In the genomic region with DNA sequence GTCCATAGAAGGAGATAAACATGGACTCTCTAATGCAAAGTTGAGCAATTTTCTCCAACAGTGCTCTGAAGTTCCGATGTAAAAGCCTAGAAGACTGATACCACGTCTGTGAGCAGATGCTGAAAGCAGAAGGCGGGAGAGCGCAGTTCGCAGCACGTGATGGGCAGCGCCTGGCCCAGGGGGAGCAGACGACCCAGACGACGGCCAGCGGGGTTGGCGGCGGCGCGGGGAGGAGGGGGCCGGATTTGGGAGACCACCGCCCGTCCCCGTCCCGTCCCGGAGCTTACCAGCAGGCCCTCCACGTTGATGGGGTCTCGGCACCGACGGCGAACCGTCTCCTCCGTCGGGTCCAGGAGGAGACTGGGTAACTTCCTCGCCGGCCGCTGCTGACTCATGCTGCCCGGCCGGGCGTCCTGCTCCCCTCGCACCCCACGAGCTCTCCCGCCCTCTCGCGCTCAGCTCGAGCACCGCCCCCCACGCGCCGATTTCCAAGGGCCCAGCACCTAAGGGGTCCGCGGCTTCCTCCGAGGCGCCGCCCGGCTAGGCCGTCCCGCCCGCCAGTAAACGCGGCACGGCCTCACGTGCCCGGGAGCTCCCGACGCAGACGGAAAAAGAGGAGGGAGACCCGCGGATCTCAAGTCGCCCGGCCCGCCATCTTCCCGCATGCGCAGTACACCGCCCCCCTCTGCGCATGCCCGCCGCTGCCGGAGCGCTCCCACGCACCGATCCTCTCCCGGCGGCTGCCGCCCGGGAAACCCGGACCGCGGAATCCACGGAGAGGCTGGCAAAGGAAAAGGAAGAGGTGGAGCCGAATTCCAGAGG, we compare ENCODE assay signal across 1 cellular context.
TF ChIP-seq lines count a peak whose summit lies in the region.

A gene with protein sequence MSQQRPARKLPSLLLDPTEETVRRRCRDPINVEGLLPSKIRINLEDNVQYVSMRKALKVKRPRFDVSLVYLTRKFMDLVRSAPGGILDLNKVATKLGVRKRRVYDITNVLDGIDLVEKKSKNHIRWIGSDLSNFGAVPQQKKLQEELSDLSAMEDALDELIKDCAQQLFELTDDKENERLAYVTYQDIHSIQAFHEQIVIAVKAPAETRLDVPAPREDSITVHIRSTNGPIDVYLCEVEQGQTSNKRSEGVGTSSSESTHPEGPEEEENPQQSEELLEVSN (minus strand): TSS at position 677 of the 822 bp plus-strand sequence. CDS start 282 bp downstream, at position 395.

TF ChIP-seq in K562, 482 proteins besides CTCF, POLR2A, EP300 and RAD21 (continued from another document and continues in another):
- TF ChIP-seq POLR3G (IDR thresholded peaks at IDR 0.05; ENCODE audit: extremely low read depth, insufficient read length, insufficient replicate concordance) (no peak), HEY1 (CRISPR knock-in tag; IDR thresholded peaks at IDR 0.05; ENCODE audit: borderline replicate concordance) (no peak), DPF2 (IDR thresholded peaks at IDR 0.05) (no peak; the same call in none of the 2 replicates), NFIX (CRISPR knock-in tag; IDR thresholded peaks at IDR 0.05; ENCODE audit: low read depth) (no peak), SOX6 (IDR thresholded peaks at IDR 0.05) (no peak; the same call in 1 of the 2 replicates), ZNF124 (CRISPR knock-in tag; IDR thresholded peaks at IDR 0.05) (peak; percentile 90; the same call in 1 of the 2 replicates), SLC30A9 (CRISPR knock-in tag; IDR thresholded peaks at IDR 0.05) (no peak), TEAD4 (IDR thresholded peaks at IDR 0.05; ENCODE audit: low read length) (peak; percentile 78), TEAD4 (CRISPR knock-in tag; IDR thresholded peaks at IDR 0.05; ENCODE audit: borderline replicate concordance) (peak; percentile 96), SAFB (IDR thresholded peaks at IDR 0.05; ENCODE audit: borderline replicate concordance, low read depth, low read length) (no peak), NCOA1 (IDR thresholded peaks at IDR 0.05; ENCODE audit: low read depth) (no peak), ZNF551 (CRISPR knock-in tag; IDR thresholded peaks at IDR 0.05) (no peak), BHLHE40 (IDR thresholded peaks at IDR 0.05; ENCODE audit: low read length) (peak; percentile 90), KLF16 (IDR thresholded peaks at IDR 0.05) (peak; percentile 78; the same call in 1 of the 2 replicates), RBM14 (IDR thresholded peaks at IDR 0.05; ENCODE audit: borderline replicate concordance, insufficient read depth, low read depth, low read length) (no peak), ESRRA (IDR thresholded peaks at IDR 0.05; ENCODE audit: borderline replicate concordance, low read depth) (peak; percentile 14; the same call in 1 of the 2 replicates), TRIM28 (IDR thresholded peaks at IDR 0.05) (0 out of 2 replicates have a peak, but pooled peaks have one; percentile 26), GATAD2A (IDR thresholded peaks at IDR 0.05) (0 out of 2 replicates have a peak, but pooled peaks have one; percentile 45), EWSR1 (IDR thresholded peaks at IDR 0.05; ENCODE audit: borderline replicate concordance, low read depth, partially characterized antibody) (no peak), ZNF217 (CRISPR knock-in tag; IDR thresholded peaks at IDR 0.05) (no peak), CC2D1A (IDR thresholded peaks at IDR 0.05) (0 out of 2 replicates have a peak, but pooled peaks have one; percentile 9), TCF3 (CRISPR knock-in tag; IDR thresholded peaks at IDR 0.05) (no peak), ZFP36 (IDR thresholded peaks at IDR 0.05; ENCODE audit: low read depth, low read length, partially characterized antibody) (no peak), ZNF507 (tag; conservative IDR thresholded peaks at IDR 0.05) (no peak), MAFF (IDR thresholded peaks at IDR 0.05; ENCODE audit: low read length) (no peak; the same call in 1 of the 2 replicates), ZNF146 (CRISPR knock-in tag; IDR thresholded peaks at IDR 0.05; ENCODE audit: unreplicated experiment) (no peak), PTTG1 (tag; IDR thresholded peaks at IDR 0.05; ENCODE audit: low read depth) (no peak), KDM1A (IDR thresholded peaks at IDR 0.05) (no peak; a peak in 1 of 4 replicates), ZNF431 (CRISPR knock-in tag; IDR thresholded peaks at IDR 0.05) (peak; percentile 95), FOXK2 (conservative IDR thresholded peaks at IDR 0.05 in 1 of 2, IDR thresholded peaks at IDR 0.05 in 1 of 2; ENCODE audit: low read depth in 2 of 2) (peak in 1 of 2 experiments; percentile 23; a peak in 2 of 4 replicates), JUND (IDR thresholded peaks at IDR 0.05; ENCODE audit: borderline replicate concordance, low read depth, low read length) (peak; percentile 65), JUND (tag; IDR thresholded peaks at IDR 0.05; ENCODE audit: borderline replicate concordance, low read depth, low read length) (no peak; the same call in 2 of the 3 replicates), RBM15 (IDR thresholded peaks at IDR 0.05; ENCODE audit: insufficient read depth, low read length) (no peak)
- TF ChIP-seq, protein P1, sequence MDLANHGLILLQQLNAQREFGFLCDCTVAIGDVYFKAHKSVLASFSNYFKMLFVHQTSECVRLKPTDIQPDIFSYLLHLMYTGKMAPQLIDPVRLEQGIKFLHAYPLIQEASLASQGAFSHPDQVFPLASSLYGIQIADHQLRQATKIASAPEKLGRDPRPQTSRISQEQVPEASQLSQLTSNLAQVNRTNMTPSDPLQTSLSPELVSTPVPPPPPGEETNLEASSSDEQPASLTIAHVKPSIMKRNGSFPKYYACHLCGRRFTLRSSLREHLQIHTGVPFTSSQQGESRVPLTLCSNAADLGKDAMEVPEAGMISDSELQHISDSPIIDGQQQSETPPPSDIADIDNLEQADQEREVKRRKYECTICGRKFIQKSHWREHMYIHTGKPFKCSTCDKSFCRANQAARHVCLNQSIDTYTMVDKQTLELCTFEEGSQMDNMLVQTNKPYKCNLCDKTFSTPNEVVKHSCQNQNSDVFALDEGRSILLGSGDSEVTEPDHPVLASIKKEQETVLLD (IDR thresholded peaks at IDR 0.05): peak; percentile 96
- TF ChIP-seq, protein P2, sequence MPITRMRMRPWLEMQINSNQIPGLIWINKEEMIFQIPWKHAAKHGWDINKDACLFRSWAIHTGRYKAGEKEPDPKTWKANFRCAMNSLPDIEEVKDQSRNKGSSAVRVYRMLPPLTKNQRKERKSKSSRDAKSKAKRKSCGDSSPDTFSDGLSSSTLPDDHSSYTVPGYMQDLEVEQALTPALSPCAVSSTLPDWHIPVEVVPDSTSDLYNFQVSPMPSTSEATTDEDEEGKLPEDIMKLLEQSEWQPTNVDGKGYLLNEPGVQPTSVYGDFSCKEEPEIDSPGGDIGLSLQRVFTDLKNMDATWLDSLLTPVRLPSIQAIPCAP (CRISPR knock-in tag; IDR thresholded peaks at IDR 0.05; ENCODE audit: borderline replicate concordance): peak; percentile 98
- TF ChIP-seq, protein P3, sequence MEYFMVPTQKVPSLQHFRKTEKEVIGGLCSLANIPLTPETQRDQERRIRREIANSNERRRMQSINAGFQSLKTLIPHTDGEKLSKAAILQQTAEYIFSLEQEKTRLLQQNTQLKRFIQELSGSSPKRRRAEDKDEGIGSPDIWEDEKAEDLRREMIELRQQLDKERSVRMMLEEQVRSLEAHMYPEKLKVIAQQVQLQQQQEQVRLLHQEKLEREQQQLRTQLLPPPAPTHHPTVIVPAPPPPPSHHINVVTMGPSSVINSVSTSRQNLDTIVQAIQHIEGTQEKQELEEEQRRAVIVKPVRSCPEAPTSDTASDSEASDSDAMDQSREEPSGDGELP (CRISPR knock-in tag; IDR thresholded peaks at IDR 0.05; ENCODE audit: borderline replicate concordance): peak; percentile 95
- TF ChIP-seq, protein P4, sequence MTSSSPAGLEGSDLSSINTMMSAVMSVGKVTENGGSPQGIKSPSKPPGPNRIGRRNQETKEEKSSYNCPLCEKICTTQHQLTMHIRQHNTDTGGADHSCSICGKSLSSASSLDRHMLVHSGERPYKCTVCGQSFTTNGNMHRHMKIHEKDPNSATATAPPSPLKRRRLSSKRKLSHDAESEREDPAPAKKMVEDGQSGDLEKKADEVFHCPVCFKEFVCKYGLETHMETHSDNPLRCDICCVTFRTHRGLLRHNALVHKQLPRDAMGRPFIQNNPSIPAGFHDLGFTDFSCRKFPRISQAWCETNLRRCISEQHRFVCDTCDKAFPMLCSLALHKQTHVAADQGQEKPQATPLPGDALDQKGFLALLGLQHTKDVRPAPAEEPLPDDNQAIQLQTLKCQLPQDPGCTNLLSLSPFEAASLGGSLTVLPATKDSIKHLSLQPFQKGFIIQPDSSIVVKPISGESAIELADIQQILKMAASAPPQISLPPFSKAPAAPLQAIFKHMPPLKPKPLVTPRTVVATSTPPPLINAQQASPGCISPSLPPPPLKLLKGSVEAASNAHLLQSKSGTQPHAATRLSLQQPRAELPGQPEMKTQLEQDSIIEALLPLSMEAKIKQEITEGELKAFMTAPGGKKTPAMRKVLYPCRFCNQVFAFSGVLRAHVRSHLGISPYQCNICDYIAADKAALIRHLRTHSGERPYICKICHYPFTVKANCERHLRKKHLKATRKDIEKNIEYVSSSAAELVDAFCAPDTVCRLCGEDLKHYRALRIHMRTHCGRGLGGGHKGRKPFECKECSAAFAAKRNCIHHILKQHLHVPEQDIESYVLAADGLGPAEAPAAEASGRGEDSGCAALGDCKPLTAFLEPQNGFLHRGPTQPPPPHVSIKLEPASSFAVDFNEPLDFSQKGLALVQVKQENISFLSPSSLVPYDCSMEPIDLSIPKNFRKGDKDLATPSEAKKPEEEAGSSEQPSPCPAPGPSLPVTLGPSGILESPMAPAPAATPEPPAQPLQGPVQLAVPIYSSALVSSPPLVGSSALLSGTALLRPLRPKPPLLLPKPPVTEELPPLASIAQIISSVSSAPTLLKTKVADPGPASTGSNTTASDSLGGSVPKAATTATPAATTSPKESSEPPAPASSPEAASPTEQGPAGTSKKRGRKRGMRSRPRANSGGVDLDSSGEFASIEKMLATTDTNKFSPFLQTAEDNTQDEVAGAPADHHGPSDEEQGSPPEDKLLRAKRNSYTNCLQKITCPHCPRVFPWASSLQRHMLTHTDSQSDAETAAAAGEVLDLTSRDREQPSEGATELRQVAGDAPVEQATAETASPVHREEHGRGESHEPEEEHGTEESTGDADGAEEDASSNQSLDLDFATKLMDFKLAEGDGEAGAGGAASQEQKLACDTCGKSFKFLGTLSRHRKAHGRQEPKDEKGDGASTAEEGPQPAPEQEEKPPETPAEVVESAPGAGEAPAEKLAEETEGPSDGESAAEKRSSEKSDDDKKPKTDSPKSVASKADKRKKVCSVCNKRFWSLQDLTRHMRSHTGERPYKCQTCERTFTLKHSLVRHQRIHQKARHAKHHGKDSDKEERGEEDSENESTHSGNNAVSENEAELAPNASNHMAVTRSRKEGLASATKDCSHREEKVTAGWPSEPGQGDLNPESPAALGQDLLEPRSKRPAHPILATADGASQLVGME (CRISPR knock-in tag; IDR thresholded peaks at IDR 0.05): peak; percentile 77; the same call in 1 of the 2 replicates
- TF ChIP-seq, protein P5, sequence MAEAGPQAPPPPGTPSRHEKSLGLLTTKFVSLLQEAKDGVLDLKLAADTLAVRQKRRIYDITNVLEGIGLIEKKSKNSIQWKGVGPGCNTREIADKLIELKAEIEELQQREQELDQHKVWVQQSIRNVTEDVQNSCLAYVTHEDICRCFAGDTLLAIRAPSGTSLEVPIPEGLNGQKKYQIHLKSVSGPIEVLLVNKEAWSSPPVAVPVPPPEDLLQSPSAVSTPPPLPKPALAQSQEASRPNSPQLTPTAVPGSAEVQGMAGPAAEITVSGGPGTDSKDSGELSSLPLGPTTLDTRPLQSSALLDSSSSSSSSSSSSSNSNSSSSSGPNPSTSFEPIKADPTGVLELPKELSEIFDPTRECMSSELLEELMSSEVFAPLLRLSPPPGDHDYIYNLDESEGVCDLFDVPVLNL (CRISPR knock-in tag; IDR thresholded peaks at IDR 0.05; ENCODE audit: low read depth): peak; percentile 87
- TF ChIP-seq, protein P6, sequence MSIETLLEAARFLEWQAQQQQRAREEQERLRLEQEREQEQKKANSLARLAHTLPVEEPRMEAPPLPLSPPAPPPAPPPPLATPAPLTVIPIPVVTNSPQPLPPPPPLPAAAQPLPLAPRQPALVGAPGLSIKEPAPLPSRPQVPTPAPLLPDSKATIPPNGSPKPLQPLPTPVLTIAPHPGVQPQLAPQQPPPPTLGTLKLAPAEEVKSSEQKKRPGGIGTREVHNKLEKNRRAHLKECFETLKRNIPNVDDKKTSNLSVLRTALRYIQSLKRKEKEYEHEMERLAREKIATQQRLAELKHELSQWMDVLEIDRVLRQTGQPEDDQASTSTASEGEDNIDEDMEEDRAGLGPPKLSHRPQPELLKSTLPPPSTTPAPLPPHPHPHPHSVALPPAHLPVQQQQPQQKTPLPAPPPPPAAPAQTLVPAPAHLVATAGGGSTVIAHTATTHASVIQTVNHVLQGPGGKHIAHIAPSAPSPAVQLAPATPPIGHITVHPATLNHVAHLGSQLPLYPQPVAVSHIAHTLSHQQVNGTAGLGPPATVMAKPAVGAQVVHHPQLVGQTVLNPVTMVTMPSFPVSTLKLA (conservative IDR thresholded peaks at IDR 0.05): peak; percentile 78 to 91
- TF ChIP-seq, protein P7, sequence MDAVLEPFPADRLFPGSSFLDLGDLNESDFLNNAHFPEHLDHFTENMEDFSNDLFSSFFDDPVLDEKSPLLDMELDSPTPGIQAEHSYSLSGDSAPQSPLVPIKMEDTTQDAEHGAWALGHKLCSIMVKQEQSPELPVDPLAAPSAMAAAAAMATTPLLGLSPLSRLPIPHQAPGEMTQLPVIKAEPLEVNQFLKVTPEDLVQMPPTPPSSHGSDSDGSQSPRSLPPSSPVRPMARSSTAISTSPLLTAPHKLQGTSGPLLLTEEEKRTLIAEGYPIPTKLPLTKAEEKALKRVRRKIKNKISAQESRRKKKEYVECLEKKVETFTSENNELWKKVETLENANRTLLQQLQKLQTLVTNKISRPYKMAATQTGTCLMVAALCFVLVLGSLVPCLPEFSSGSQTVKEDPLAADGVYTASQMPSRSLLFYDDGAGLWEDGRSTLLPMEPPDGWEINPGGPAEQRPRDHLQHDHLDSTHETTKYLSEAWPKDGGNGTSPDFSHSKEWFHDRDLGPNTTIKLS (IDR thresholded peaks at IDR 0.05; ENCODE audit: borderline replicate concordance, low read depth): peak; percentile 89; the same call in 1 of the 2 replicates
- TF ChIP-seq, protein P8, sequence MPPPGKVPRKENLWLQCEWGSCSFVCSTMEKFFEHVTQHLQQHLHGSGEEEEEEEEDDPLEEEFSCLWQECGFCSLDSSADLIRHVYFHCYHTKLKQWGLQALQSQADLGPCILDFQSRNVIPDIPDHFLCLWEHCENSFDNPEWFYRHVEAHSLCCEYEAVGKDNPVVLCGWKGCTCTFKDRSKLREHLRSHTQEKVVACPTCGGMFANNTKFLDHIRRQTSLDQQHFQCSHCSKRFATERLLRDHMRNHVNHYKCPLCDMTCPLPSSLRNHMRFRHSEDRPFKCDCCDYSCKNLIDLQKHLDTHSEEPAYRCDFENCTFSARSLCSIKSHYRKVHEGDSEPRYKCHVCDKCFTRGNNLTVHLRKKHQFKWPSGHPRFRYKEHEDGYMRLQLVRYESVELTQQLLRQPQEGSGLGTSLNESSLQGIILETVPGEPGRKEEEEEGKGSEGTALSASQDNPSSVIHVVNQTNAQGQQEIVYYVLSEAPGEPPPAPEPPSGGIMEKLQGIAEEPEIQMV (tag; conservative IDR thresholded peaks at IDR 0.05; ENCODE audit: low read depth): no peak
- TF ChIP-seq, protein P9, sequence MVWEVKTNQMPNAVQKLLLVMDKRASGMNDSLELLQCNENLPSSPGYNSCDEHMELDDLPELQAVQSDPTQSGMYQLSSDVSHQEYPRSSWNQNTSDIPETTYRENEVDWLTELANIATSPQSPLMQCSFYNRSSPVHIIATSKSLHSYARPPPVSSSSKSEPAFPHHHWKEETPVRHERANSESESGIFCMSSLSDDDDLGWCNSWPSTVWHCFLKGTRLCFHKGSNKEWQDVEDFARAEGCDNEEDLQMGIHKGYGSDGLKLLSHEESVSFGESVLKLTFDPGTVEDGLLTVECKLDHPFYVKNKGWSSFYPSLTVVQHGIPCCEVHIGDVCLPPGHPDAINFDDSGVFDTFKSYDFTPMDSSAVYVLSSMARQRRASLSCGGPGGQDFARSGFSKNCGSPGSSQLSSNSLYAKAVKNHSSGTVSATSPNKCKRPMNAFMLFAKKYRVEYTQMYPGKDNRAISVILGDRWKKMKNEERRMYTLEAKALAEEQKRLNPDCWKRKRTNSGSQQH (CRISPR knock-in tag; IDR thresholded peaks at IDR 0.05): no peak
